ENCODE assay signal across 8 cellular contexts in genomic region chr1:198681831-198682756, GRCh38. TPM values are rescaled to one million over a fixed set of nuclear protein-coding genes. Genes with fewer than 3 reads are reported as not detected.
A peak's percentile ranks its signal among the peaks of the same experiment; 100 is the strongest.
DNase-seq lines count a peak whose midpoint lies in the region; ATAC-seq and TF ChIP-seq lines count a peak whose summit lies in the region.

No MANE protein-coding gene starts in this region.

- H3K27ac Mint-ChIP-seq in chondrocyte (ENCODE audit: unreplicated experiment): peak overlapping the region; percentile 84

- H3K27me3 Mint-ChIP-seq in chondrocyte (ENCODE audit: low read depth): no peaks in the 10 kb centered on the region

- no peaks in the 10 kb centered on the region for H3K9me3 Mint-ChIP-seq in chondrocyte (ENCODE audit: low read depth)

- TF ChIP-seq CTCF in VCaP (conservative IDR thresholded peaks at IDR 0.05): no peak
- TF ChIP-seq CTCF in chondrocyte (IDR thresholded peaks at IDR 0.05): no peak

- H3K36me3 Mint-ChIP-seq in chondrocyte (ENCODE audit: low read depth): no peaks in the 10 kb centered on the region

- peaks cover 21% of the 10 kb centered on the region for H3K4me1 Mint-ChIP-seq in chondrocyte (ENCODE audit: low read depth)

- H3K27ac ChIP-seq in VCaP: peak overlapping the region; percentile 79

- H3K4me3 Mint-ChIP-seq in chondrocyte (ENCODE audit: unreplicated experiment): peak overlapping the region; percentile 54

- DNase-seq in NCI-H146 (lab: John Stamatoyannopoulos, UW): peak; percentile 59
- no peak for DNase-seq in NCI-H146 treated with DMSO at 0.1 percent for 48 hours (lab: John Stamatoyannopoulos, UW; ENCODE audit: unreplicated experiment)
- peak; percentile 86 to 89 for DNase-seq in NCI-H2081 (lab: John Stamatoyannopoulos, UW)
- DNase-seq in chondrocyte (ENCODE audit: low spot score): no peak
- DNase-seq in medulla oblongata (ENCODE audit: extremely low spot score): peak; percentile 88
- DNase-seq in stimulated activated CD8-positive, alpha-beta memory T cell treated with anti-CD3 and anti-CD28 coated beads, Interleukin-12 subunit alpha, Interleukin-12 subunit beta, amount 100 ng/mL, for 4 hours (ENCODE audit: low read depth): peak; percentile 58

- peak; percentile 96 for ATAC-seq in HG02852 (IDR thresholded peaks at IDR 0.05; ENCODE audit: unreplicated experiment)

RNA-seq across cellular contexts. Expression of gene PTPRC, which starts 43.3 kb away (rescaled TPM):
- total RNA-seq in chondrocyte: not detected in 3 replicates

Comparison
In these comparisons a context has a peak if more than half of its experiments do, and no peak if none do; other contexts are left out.
1. DNase-seq: peak in NCI-H146 (single experiment), NCI-H2081 (2 of 2), medulla oblongata (single experiment) and stimulated activated CD8-positive, alpha-beta memory T cell treated with anti-CD3 and anti-CD28 coated beads, Interleukin-12 subunit alpha, Interleukin-12 subunit beta, amount 100 ng/mL, for 4 hours (single experiment); none in NCI-H146 treated with DMSO at 0.1 percent for 48 hours (single experiment) and chondrocyte (single experiment).